Comparison of ENCODE assay signal across 8 cellular contexts in the genomic region with DNA sequence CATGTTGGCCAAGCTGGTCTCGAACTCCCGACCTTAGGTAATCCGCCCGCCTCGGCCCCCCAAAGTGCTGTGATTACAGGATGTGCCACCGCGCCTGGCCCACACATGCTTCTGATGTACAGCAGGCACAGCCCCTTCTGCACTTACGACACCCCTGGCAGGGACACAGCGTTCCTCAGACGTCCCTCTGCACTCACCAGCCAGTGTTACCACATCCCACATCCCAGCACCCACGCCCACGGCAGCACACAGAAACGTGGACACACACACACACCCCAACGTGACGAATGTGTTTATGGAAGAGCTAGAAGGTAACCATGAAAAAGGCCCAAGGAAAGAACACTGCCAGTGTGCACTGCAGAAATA. TPM values are rescaled to one million over a fixed set of nuclear protein-coding genes. Genes with fewer than 3 reads are reported as not detected.
DNase-seq lines count a peak whose midpoint lies in the region; ATAC-seq and TF ChIP-seq lines count a peak whose summit lies in the region.

No MANE protein-coding gene starts in this region.

- peaks cover 2% of the 10 kb centered on the region for H3K4me1 Mint-ChIP-seq in progenitor cell of endocrine pancreas (ENCODE audit: low read depth)

- H3K36me3 Mint-ChIP-seq in progenitor cell of endocrine pancreas (ENCODE audit: insufficient read depth) = no peaks in the 10 kb centered on the region

- H3K9me3 ChIP-seq in DND-41 (ENCODE audit: insufficient read depth, low read length, severe bottlenecking) (no peaks in the 10 kb centered on the region), SJCRH30 (replicated peaks) (no peaks in the 10 kb centered on the region), fibroblast of lung (ENCODE audit: control insufficient read depth, insufficient read depth, low read depth, low read length) (no peaks in the 10 kb centered on the region)

- H4K20me1 ChIP-seq in DND-41 (ENCODE audit: insufficient read depth, low read length) = no peaks in the 10 kb centered on the region
- H4K20me1 ChIP-seq in fibroblast of lung (ENCODE audit: control insufficient read depth, extremely low read depth, insufficient read depth, low read length) = no peaks in the 10 kb centered on the region

- H3K4me3 ChIP-seq in DND-41 (ENCODE audit: low read depth in 1 of 2, low read length in 2 of 2) (peak overlapping the region in 1 of 2 experiments; percentile 99; a peak in 2 of 4 replicates), SJCRH30 (peak overlapping the region; percentile 80), fibroblast of lung (replicated peaks in 1 of 4; ENCODE audit: control extremely low read depth in 1 of 4, insufficient read depth in 1 of 4, low read depth in 3 of 4, low read length in 4 of 4) (peak overlapping the region in 1 of 4 experiments; percentile 80)

- H2AFZ ChIP-seq in DND-41 (ENCODE audit: low read depth, low read length) (peak overlapping the region; percentile 78), fibroblast of lung (ENCODE audit: low read length) (peak overlapping the region; percentile 40)

- no peaks in the 10 kb centered on the region for H3K9me3 Mint-ChIP-seq in progenitor cell of endocrine pancreas (ENCODE audit: low read depth)

- peaks cover 26% of the 10 kb centered on the region for H3K79me2 ChIP-seq in DND-41 (ENCODE audit: insufficient read depth, low read length)
- H3K79me2 ChIP-seq in fibroblast of lung (ENCODE audit: control insufficient read depth, insufficient read depth, low read length) = peaks cover 4% of the 10 kb centered on the region

- TF ChIP-seq CTCF in DND-41 (IDR thresholded peaks at IDR 0.05; ENCODE audit: borderline replicate concordance, extremely low read depth, low read length, poor library complexity, severe bottlenecking) = no peak
- no peak for TF ChIP-seq CTCF in fibroblast of lung (conservative IDR thresholded peaks at IDR 0.05 in 1 of 2, IDR thresholded peaks at IDR 0.05 in 1 of 2; ENCODE audit: low read depth in 1 of 2, low read length in 2 of 2)
- TF ChIP-seq CTCF in progenitor cell of endocrine pancreas (IDR thresholded peaks at IDR 0.05; ENCODE audit: unreplicated experiment) = no peak
- no peak for TF ChIP-seq CTCF in GM20000 (IDR thresholded peaks at IDR 0.05; ENCODE audit: extremely low read depth, missing control alignments)

- peak overlapping the region; percentile 50; the same call in 1 of the 2 replicates for H3K27ac ChIP-seq in DND-41 (ENCODE audit: low read length)
- no peak overlapping the region for H3K27ac ChIP-seq in SJCRH30
- H3K27ac ChIP-seq in fibroblast of lung (ENCODE audit: insufficient read depth, low read length) = no peak overlapping the region

- H3K4me1 ChIP-seq in DND-41 (ENCODE audit: insufficient read depth, low read length) (peaks cover 19% of the 10 kb centered on the region), SJCRH30 (peaks cover 4% of the 10 kb centered on the region; the same call in 1 of the 2 replicates), fibroblast of lung (ENCODE audit: control insufficient read depth, extremely low read depth, insufficient read depth, low read length) (no peaks in the 10 kb centered on the region)

- H3K9ac ChIP-seq in DND-41 (ENCODE audit: low read depth, low read length) (peak overlapping the region; percentile 75), fibroblast of lung (ENCODE audit: insufficient read depth, low read length) (no peak overlapping the region)

- ATAC-seq in DND-41 (ENCODE audit: insufficient read depth, low read depth) = no peak
- no peak for ATAC-seq in HG03565 (IDR thresholded peaks at IDR 0.05; ENCODE audit: unreplicated experiment)
- no peak for ATAC-seq in GM19397 (IDR thresholded peaks at IDR 0.05; ENCODE audit: unreplicated experiment)

- H3K27me3 ChIP-seq in DND-41 (ENCODE audit: insufficient read depth, low read length, poor library complexity) = no peaks in the 10 kb centered on the region
- H3K27me3 ChIP-seq in SJCRH30 = no peaks in the 10 kb centered on the region
- no peaks in the 10 kb centered on the region for H3K27me3 ChIP-seq in fibroblast of lung (ENCODE audit: control insufficient read depth, insufficient read depth, low read length)

- H3K4me2 ChIP-seq in DND-41 (ENCODE audit: insufficient read depth, low read length) = peak overlapping the region; percentile 77
- no peak overlapping the region for H3K4me2 ChIP-seq in fibroblast of lung (ENCODE audit: extremely low read depth, insufficient read depth, low read length)

- H3K27me3 Mint-ChIP-seq in progenitor cell of endocrine pancreas = no peaks in the 10 kb centered on the region

- no peak for DNase-seq in DND-41
- DNase-seq in SJCRH30 = no peak
- no peak for DNase-seq in fibroblast of lung (ENCODE audit: low read depth in 2 of 2)
- no peak for DNase-seq in progenitor cell of endocrine pancreas (ENCODE audit: low spot score, unreplicated experiment)
- no peak for DNase-seq in GM20000 (ENCODE audit: low spot score)
- DNase-seq in cortex of kidney (lab: John Stamatoyannopoulos, UW) = no peak

- peak overlapping the region; percentile 81 for H3K27ac Mint-ChIP-seq in progenitor cell of endocrine pancreas

- peak overlapping the region; percentile 97 for H3K4me3 Mint-ChIP-seq in progenitor cell of endocrine pancreas (ENCODE audit: low read depth)

- H3K36me3 ChIP-seq in DND-41 (ENCODE audit: insufficient read depth, low read length) (no peaks in the 10 kb centered on the region), SJCRH30 (no peaks in the 10 kb centered on the region), fibroblast of lung (ENCODE audit: control insufficient read depth, insufficient read depth, low read length) (no peaks in the 10 kb centered on the region)

RNA-seq across cellular contexts. Expression of gene RPAP1, which starts 0.6 kb away (rescaled TPM):
- 19.5 and 24.0 TPM in 2 replicates for total RNA-seq in SJCRH30 (2014; rRNA removed; shearing (Covaris generic))
- total RNA-seq in fibroblast of lung = 14.4 and 18.0 TPM in 2 replicates
- polyA plus RNA-seq in fibroblast of lung = 5.9 and 7.9 TPM in 2 replicates
- 15.4 and 19.6 TPM in 2 replicates for polyA plus RNA-seq in fibroblast of lung (2012)
- polyA minus RNA-seq in fibroblast of lung (ENCODE audit: low replicate concordance) = 47.6 and 69.9 TPM in 2 replicates
- total RNA-seq in progenitor cell of endocrine pancreas = 63.8 and 69.4 TPM in 2 replicates

RNA-seq across cellular contexts. Expression of gene TYRO3, which starts 14.4 kb away (rescaled TPM):
- 23.2 and 24.4 TPM in 2 replicates for total RNA-seq in SJCRH30 (2014; rRNA removed; shearing (Covaris generic))
- total RNA-seq in fibroblast of lung (9.8 and 14.9 TPM in 2 replicates), progenitor cell of endocrine pancreas (86.7 and 106 TPM in 2 replicates)
- polyA plus RNA-seq in fibroblast of lung = 9.2 and 20.9 TPM in 2 replicates
- 11.9 and 29.4 TPM in 2 replicates for polyA plus RNA-seq in fibroblast of lung (2012)
- 23.6 and 112 TPM in 2 replicates for polyA minus RNA-seq in fibroblast of lung (ENCODE audit: low replicate concordance)

RNA-seq across cellular contexts. Expression of gene LTK, which starts 31.0 kb away (rescaled TPM):
- total RNA-seq in SJCRH30 (2014; rRNA removed; shearing (Covaris generic)) = 4.7 and 4.9 TPM in 2 replicates
- total RNA-seq in fibroblast of lung (under 0.01 and 0.99 TPM in 2 replicates), progenitor cell of endocrine pancreas (0.55 and 1.2 TPM in 2 replicates)
- polyA plus RNA-seq in fibroblast of lung = 0.14 and 0.19 TPM in 2 replicates
- 0.48 and 0.71 TPM in 2 replicates for polyA plus RNA-seq in fibroblast of lung (2012)
- polyA minus RNA-seq in fibroblast of lung (ENCODE audit: low replicate concordance) = 0.59 and 0.67 TPM in 2 replicates

RNA-seq across cellular contexts. Expression of gene ITPKA, which starts 51.0 kb away (rescaled TPM):
- total RNA-seq in SJCRH30 (2014; rRNA removed; shearing (Covaris generic)) = 8.4 and 8.8 TPM in 2 replicates
- total RNA-seq in fibroblast of lung = 3.9 and 35.0 TPM in 2 replicates
- polyA plus RNA-seq in fibroblast of lung = 0.32 and 2.9 TPM in 2 replicates
- polyA plus RNA-seq in fibroblast of lung (2012) = 0.56 and 7.0 TPM in 2 replicates
- polyA minus RNA-seq in fibroblast of lung (ENCODE audit: low replicate concordance) = 5.0 TPM in 1 of 2 replicates, not detected in the other
- 0.89 and 1.0 TPM in 2 replicates for total RNA-seq in progenitor cell of endocrine pancreas
